3 cellular contexts compared by ENCODE assay signal in the genomic region with DNA sequence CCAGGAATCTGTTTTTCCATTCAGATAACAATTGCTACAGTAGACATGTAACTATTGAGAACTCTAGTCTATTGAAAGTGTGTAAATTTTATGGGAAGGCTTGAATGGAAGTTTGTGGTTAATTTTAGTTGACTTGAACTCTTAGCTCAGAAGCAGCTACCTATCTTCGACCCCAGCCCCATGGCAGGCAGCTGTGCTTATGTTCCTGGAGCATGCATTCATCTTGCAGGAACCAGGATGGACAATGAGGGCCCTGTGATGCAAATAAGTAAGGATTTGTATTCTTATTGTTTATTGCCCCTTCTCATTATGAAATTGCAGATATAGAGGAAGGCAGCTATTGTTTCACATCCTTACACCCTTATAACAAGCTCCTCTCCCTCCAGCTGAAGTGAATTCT.
"Had no signal": no experiment of that assay in that cellular context is flagged by ENCODE, and none has a peak within 500 bp of the region (broad histone marks: within the 10 kb centered on the region; RNA-seq: fewer than 3 reads in every experiment).

No MANE protein-coding gene starts in this region.

- H3K4me3 ChIP-seq: GM12878 had no signal

- DNase-seq: GDM1, GF-D8 had no signal
